ENCODE assay signal across 34 cellular contexts in genomic region chr5:98158440-98158839, GRCh38.
"Had no signal": no experiment of that assay in that cellular context is flagged by ENCODE, and none has a peak within 500 bp of the region (broad histone marks: within the 10 kb centered on the region; RNA-seq: fewer than 3 reads in every experiment).

No MANE protein-coding gene starts in this region.

- H3K36me3 ChIP-seq: MG63 had no signal

- H3K9me3 ChIP-seq: MG63 had no signal

- H3K27me3 ChIP-seq: MG63 had no signal

- DNase-seq: Karpas-422, Kasumi-1, MG63, MM.1S, MV-4-11, NCI-H1048, NCI-H1092, NCI-H1092 treated with DMSO at 0.1 percent for 48 hours, NCI-H1105, NCI-H1105 treated with DMSO at 0.1 percent for 48 hours, NCI-H1417, NCI-H1417 treated with DMSO at 0.1 percent for 48 hours, NCI-H1436, NCI-H1436 treated with DMSO at 0.1 percent for 48 hours, NCI-H146, NCI-H1694, NCI-H1694 treated with DMSO at 0.1 percent for 48 hours, NCI-H187, NCI-H187 treated with DMSO at 0.1 percent for 48 hours, NCI-H1930, NCI-H2029, NCI-H2029 treated with DMSO at 0.1 percent for 48 hours, NCI-H2081, NCI-H2081 treated with DMSO at 0.1 percent for 48 hours, NCI-H2107, NCI-H2171, NCI-H2171 treated with DMSO at 0.1 percent for 48 hours, NCI-H2227 treated with DMSO at 0.1 percent for 48 hours, NCI-H226, NCI-H345, NCI-H446, NCI-H446 treated with DMSO at 0.1 percent for 48 hours, NCI-H510A, NCI-H510A treated with DMSO at 0.1 percent for 48 hours had no signal

- H3K4me3 ChIP-seq: MG63 had no signal
